In genomic region chr15:57881361-57881760, GRCh38 we compare ENCODE assay signal across 18 cellular contexts.
DNase-seq lines count a peak whose midpoint lies in the region; ATAC-seq and TF ChIP-seq lines count a peak whose summit lies in the region.
"Had no signal": no experiment of that assay in that cellular context is flagged by ENCODE, and none has a peak within 500 bp of the region (broad histone marks: within the 10 kb centered on the region; RNA-seq: fewer than 3 reads in every experiment).

No MANE protein-coding gene starts in this region.

- intact Hi-C loops in left ventricle myocardium superior (cut with micrococcal nuclease) = no loop called here

- TF ChIP-seq CTCF in AG04449 (IDR thresholded peaks at IDR 0.05; ENCODE audit: insufficient read depth, low read length, missing control alignments) = no peak
- TF ChIP-seq CTCF in astrocyte of the spinal cord (IDR thresholded peaks at IDR 0.05; ENCODE audit: low read depth, low read length) = no peak

- ATAC-seq in left ventricle myocardium superior = no peak
- ATAC-seq in GM18907 (IDR thresholded peaks at IDR 0.05; ENCODE audit: unreplicated experiment) = no peak
- ATAC-seq: GM23338, K562, Panc1, Right ventricle myocardium inferior had no signal

- POLR2A ChIA-PET in AG04449 (lab: Yijun Ruan, JAX) = interaction anchor here (1.1 kb wide), 1 partner anchor 9 kb away, joined by 5 read pairs; no protein-coding TSS in a partner anchor

- no peak overlapping the region for H3K4me3 ChIP-seq in AG04449 (ENCODE audit: low read depth, low read length)
- no peak overlapping the region for H3K4me3 ChIP-seq in astrocyte of the spinal cord (ENCODE audit: low read depth, low read length)
- H3K4me3 ChIP-seq: GM23338, K562 had no signal

- CTCF ChIA-PET in AG04449 (lab: Yijun Ruan, JAX) = interaction anchor here (0.9 to 3.9 kb wide), 5 partner anchors 15 to 189 kb away, joined by 4 to 16 read pairs (median 14); no protein-coding TSS in a partner anchor

- DNase-seq in AG04449 (ENCODE audit: low read depth, low spot score) (peak; percentile 69), GM04504 (ENCODE audit: low read depth) (peak; percentile 21), astrocyte of the spinal cord (ENCODE audit: low read depth, low spot score) (peak; percentile 53), iris pigment epithelial cell (ENCODE audit: low read depth) (peak; percentile 28), left ventricle myocardium superior (no peak), SKM-1 (lab: John Stamatoyannopoulos, UW; ENCODE audit: unreplicated experiment) (no peak), HPDE6-E6E7 (ENCODE audit: extremely low spot score) (no peak)
- DNase-seq: 8988T, Caco-2, DMS53, NCI-H1092 treated with DMSO at 0.1 percent for 48 hours, NCI-H1694 treated with DMSO at 0.1 percent for 48 hours, NCI-H446 had no signal

- in situ Hi-C loops in astrocyte of the spinal cord (cut with HindIII; ENCODE audit: low sequenced_read_pairs) = no loop called here

Comparison
In these comparisons a context has a peak if more than half of its experiments do, and no peak if none do; other contexts are left out.
1. DNase-seq: peak in AG04449 (single experiment), GM04504 (single experiment), astrocyte of the spinal cord (single experiment) and iris pigment epithelial cell (single experiment); none in left ventricle myocardium superior (single experiment), SKM-1 (single experiment) and HPDE6-E6E7 (single experiment).